8 cellular contexts compared by ENCODE assay signal in genomic region chr4:106898621-106899230, GRCh38.
DNase-seq lines count a peak whose midpoint lies in the region; ATAC-seq, FAIRE-seq and TF ChIP-seq lines count a peak whose summit lies in the region.

No MANE protein-coding gene starts in this region.

- TF ChIP-seq CTCF in GM12878 (IDR thresholded peaks at IDR 0.05 in 2 of 3, conservative IDR thresholded peaks at IDR 0.05 in 1 of 3; ENCODE audit: control insufficient read depth in 2 of 3, extremely low read depth in 1 of 3, insufficient read depth in 1 of 3, low read depth in 3 of 3, low read length in 3 of 3) (peak; percentile 63 to 75 (median 65)), sigmoid colon (IDR thresholded peaks at IDR 0.05) (peak in 1 of 4 experiments; percentile 41)

- H3K27me3 ChIP-seq in GM12878 (replicated peaks in 1 of 2; ENCODE audit: control insufficient read depth in 2 of 2, insufficient read depth in 2 of 2, low read length in 1 of 2) = no peaks in the 10 kb centered on the region
- H3K27me3 ChIP-seq in sigmoid colon = no peaks in the 10 kb centered on the region

- FAIRE-seq in GM12878 (lab: Jason Lieb, UNC) = no peak

- H3K9ac ChIP-seq in GM12878 (ENCODE audit: control insufficient read depth, insufficient read depth, low read length) = no peak overlapping the region

- TF ChIP-seq POLR2A in GM12878 (IDR thresholded peaks at IDR 0.05; ENCODE audit: low read depth, low read length) (no peak), sigmoid colon (IDR thresholded peaks at IDR 0.05) (no peak)

- no peaks in the 10 kb centered on the region for H3K9me3 Mint-ChIP-seq in activated T-cell treated with anti-CD3 and anti-CD28 coated beads, Interleukin-2, amount 50 U/mL, for 4 hours

- in situ Hi-C loops in GM12878 (cut with MboI) = no loop called here

- POLR2A ChIA-PET in GM12878 (lab: Charles Lee) = no interaction called here

- SMC1A ChIA-PET in GM12878 (lab: Charles Lee; ENCODE audit: uncharacterized antibody, unreplicated experiment) = interaction anchor here (0.7 to 1.8 kb wide), 6 partner anchors 9 to 836 kb away, joined by 3 to 12 read pairs (median 4); no protein-coding TSS in a partner anchor

- no peaks in the 10 kb centered on the region for H3K27me3 Mint-ChIP-seq in activated T-cell treated with anti-CD3 and anti-CD28 coated beads, Interleukin-2, amount 50 U/mL, for 4 hours (ENCODE audit: low read depth)

- no peak overlapping the region for H3K4me3 Mint-ChIP-seq in activated T-cell treated with anti-CD3 and anti-CD28 coated beads, Interleukin-2, amount 50 U/mL, for 4 hours

- no peaks in the 10 kb centered on the region for H3K36me3 Mint-ChIP-seq in activated T-cell treated with anti-CD3 and anti-CD28 coated beads, Interleukin-2, amount 50 U/mL, for 4 hours (ENCODE audit: insufficient read depth)

- ATAC-seq in HG02610 (IDR thresholded peaks at IDR 0.05; ENCODE audit: unreplicated experiment) (peak; percentile 66), GM12878 (peak; percentile 88)
- ATAC-seq in activated T-cell treated with anti-CD3 and anti-CD28 coated beads, Interleukin-2, amount 50 U/mL, for 4 hours = no peak

- no peak overlapping the region for H2AFZ ChIP-seq in GM12878 (ENCODE audit: control insufficient read depth, low read depth, low read length)

- H4K20me1 ChIP-seq in GM12878 (ENCODE audit: control insufficient read depth, insufficient read depth) = no peaks in the 10 kb centered on the region

- BruUV-seq in GM12878 (replicated peaks; lab: Mats Ljungman, UMichigan) = no TSS peak

- H3K4me1 ChIP-seq in GM12878 (ENCODE audit: control insufficient read depth, insufficient read depth, low read length) = no peaks in the 10 kb centered on the region
- H3K4me1 ChIP-seq in sigmoid colon = no peaks in the 10 kb centered on the region

- CTCF ChIA-PET in GM12878 (lab: Yijun Ruan, JAX) = interaction anchor here (0.5 to 3.8 kb wide), 19 partner anchors 9 to 693 kb away, joined by 3 to 33 read pairs (median 4); partner anchors contain the start of gene GIMD1

- TF ChIP-seq RAD21 in GM12878 (IDR thresholded peaks at IDR 0.05; ENCODE audit: insufficient read depth, low read depth, low read length) = peak; percentile 64

- H3K4me2 ChIP-seq in GM12878 (ENCODE audit: control insufficient read depth, insufficient read depth) = no peak overlapping the region

- intact Hi-C loops in GM12878 (cut with micrococcal nuclease; ENCODE audit: unreplicated experiment) = loop anchor here (1.0 to 5.0 kb wide), 2 partner anchors 529 to 631 kb away; no protein-coding TSS in a partner anchor
- intact Hi-C loops in sigmoid colon (cut with DNase I) = no loop called here

- H3K9me3 ChIP-seq in GM12878 (replicated peaks; ENCODE audit: control insufficient read depth, insufficient read depth, low read length) (no peaks in the 10 kb centered on the region), sigmoid colon (peaks cover 0 to 4% (median 0%) of the 10 kb centered on the region in 4 donors)

- TF ChIP-seq EP300 in GM12878 (IDR thresholded peaks at IDR 0.05; ENCODE audit: borderline replicate concordance in 1 of 2, control insufficient read depth in 1 of 2, low read depth in 2 of 2, low read length in 2 of 2) (no peak), sigmoid colon (IDR thresholded peaks at IDR 0.05) (no peak)

- H3K4me3 ChIP-seq in GM12878 (no peak overlapping the region), sigmoid colon (no peak overlapping the region)

- H3K4me1 Mint-ChIP-seq in activated T-cell treated with anti-CD3 and anti-CD28 coated beads, Interleukin-2, amount 50 U/mL, for 4 hours (ENCODE audit: low read depth) = no peaks in the 10 kb centered on the region

- H3K36me3 ChIP-seq in GM12878 (ENCODE audit: control insufficient read depth in 2 of 2, insufficient read depth in 2 of 2, low read length in 1 of 2) = no peaks in the 10 kb centered on the region
- no peaks in the 10 kb centered on the region for H3K36me3 ChIP-seq in sigmoid colon

- RAD21 ChIA-PET in GM12878 (lab: Charles Lee; ENCODE audit: unreplicated experiment) = interaction anchor here (1.1 kb wide), 1 partner anchor 530 kb away, joined by 3 read pairs; the partner anchor contains the start of gene GIMD1

- H3K27ac ChIP-seq in GM12878 (ENCODE audit: control insufficient read depth, insufficient read depth) (no peak overlapping the region), sigmoid colon (no peak overlapping the region)

- 36% methylated on average over 4 of the region's 4 CpGs for WGBS in GM12878 (ENCODE audit: insufficient coverage, insufficient replicate concordance, low lambda C conversion rate, missing lambda C conversion rate)
- 39 to 52% methylated on average over 4 of the region's 4 CpGs for WGBS in sigmoid colon, 2 donors

- peak; percentile 66 for DNase-seq in AG08395 (ENCODE audit: low spot score)
- peak; percentile 33 for DNase-seq in GM04504 (ENCODE audit: low read depth)
- DNase-seq in NCI-H1048 (lab: John Stamatoyannopoulos, UW) = peak; percentile 18
- DNase-seq in GM12878 (ENCODE audit: low read depth, low spot score) = no peak
- DNase-seq in left kidney (ENCODE audit: low read depth, low spot score) = peak; percentile 63
- no peak for DNase-seq in sigmoid colon
- no peak for DNase-seq in activated T-cell treated with anti-CD3 and anti-CD28 coated beads, Interleukin-2, amount 50 U/mL, for 4 hours

- no peaks in the 10 kb centered on the region for H3K79me2 ChIP-seq in GM12878 (ENCODE audit: control insufficient read depth, insufficient read depth, low read length)

TF ChIP-seq in GM12878, 131 proteins besides CTCF, POLR2A, EP300 and RAD21:
- TF ChIP-seq DPF2 (IDR thresholded peaks at IDR 0.05) (no peak), SMC3 (IDR thresholded peaks at IDR 0.05; ENCODE audit: borderline replicate concordance, low read length) (peak; percentile 44; the same call in 1 of the 2 replicates)

Comparison
In these comparisons a context has a peak if more than half of its experiments do, and no peak if none do; other contexts are left out.
1. DNase-seq: peak in AG08395 (single experiment), GM04504 (single experiment), NCI-H1048 (single experiment) and left kidney (single experiment); none in GM12878 (single experiment), sigmoid colon (single experiment) and activated T-cell treated with anti-CD3 and anti-CD28 coated beads, Interleukin-2, amount 50 U/mL, for 4 hours (single experiment).
2. ATAC-seq: peak in HG02610 (single experiment) and GM12878 (single experiment); none in activated T-cell treated with anti-CD3 and anti-CD28 coated beads, Interleukin-2, amount 50 U/mL, for 4 hours (0 of 2).